Comparison of ENCODE assay signal across 8 cellular contexts in genomic region chr1:197199923-197200467, GRCh38. TPM values are rescaled to one million over a fixed set of nuclear protein-coding genes. Genes with fewer than 3 reads are reported as not detected.
DNase-seq lines count a peak whose midpoint lies in the region; ATAC-seq, FAIRE-seq and TF ChIP-seq lines count a peak whose summit lies in the region.

No MANE protein-coding gene starts in this region.

- H3K36me3 ChIP-seq in tibial nerve: no peaks in the 10 kb centered on the region

- no peak overlapping the region for H3K27ac Mint-ChIP-seq in activated CD8-positive, alpha-beta T cell treated with anti-CD3 and anti-CD28 coated beads, Interleukin-2, amount 10 ng/mL, durations not matched to agents 7 days and 5 days

- peak in 1 of 2 experiments; percentile 30; a peak in 3 of 6 replicates for ATAC-seq in A549
- no peak for ATAC-seq in activated CD8-positive, alpha-beta T cell treated with anti-CD3 and anti-CD28 coated beads, Interleukin-2, amount 10 ng/mL, durations not matched to agents 7 days and 5 days

- H3K27me3 ChIP-seq in tibial nerve: no peaks in the 10 kb centered on the region

- no peak for TF ChIP-seq POLR2A in A549 (IDR thresholded peaks at IDR 0.05; ENCODE audit: low read length)
- TF ChIP-seq POLR2A in tibial nerve (IDR thresholded peaks at IDR 0.05): no peak

- H3K4me3 Mint-ChIP-seq in activated CD8-positive, alpha-beta T cell treated with anti-CD3 and anti-CD28 coated beads, Interleukin-2, amount 10 ng/mL, durations not matched to agents 7 days and 5 days: peak overlapping the region; percentile 94

- TF ChIP-seq EP300 in A549 (IDR thresholded peaks at IDR 0.05): no peak
- no peak for TF ChIP-seq EP300 in tibial nerve (IDR thresholded peaks at IDR 0.05)

- WGBS in A549 (ENCODE audit: missing lambda C conversion rate): 42% methylated on average over 5 of the region's 5 CpGs
- WGBS in tibial nerve, 2 donors: 42 to 44% methylated on average over 5 of the region's 5 CpGs

- no peaks in the 10 kb centered on the region for H3K9me3 Mint-ChIP-seq in activated CD8-positive, alpha-beta T cell treated with anti-CD3 and anti-CD28 coated beads, Interleukin-2, amount 10 ng/mL, durations not matched to agents 7 days and 5 days (ENCODE audit: insufficient read depth)

- POLR2A ChIA-PET in A549 (lab: Yijun Ruan, JAX): no interaction called here
- POLR2A ChIA-PET in activated CD8-positive, alpha-beta T cell treated with anti-CD3 and anti-CD28 coated beads, Interleukin-2, amount 10 ng/mL, durations not matched to agents 7 days and 5 days (lab: Charles Lee): interaction anchor here (0.6 kb wide), 1 partner anchor 276 kb away, joined by 4 read pairs; no protein-coding TSS in a partner anchor

- CTCF ChIA-PET in A549 (lab: Yijun Ruan, JAX): interaction anchor here (1.3 kb wide), 1 partner anchor 20 kb away, joined by 3 read pairs; no protein-coding TSS in a partner anchor
- CTCF ChIA-PET in activated CD8-positive, alpha-beta T cell treated with anti-CD3 and anti-CD28 coated beads, Interleukin-2, amount 10 ng/mL, durations not matched to agents 7 days and 5 days (lab: Charles Lee): interaction anchor here (1.3 kb wide), 1 partner anchor 200 kb away, joined by 4 read pairs; no protein-coding TSS in a partner anchor

- H3K4me1 Mint-ChIP-seq in activated CD8-positive, alpha-beta T cell treated with anti-CD3 and anti-CD28 coated beads, Interleukin-2, amount 10 ng/mL, durations not matched to agents 7 days and 5 days (ENCODE audit: low read depth): peaks cover 46% of the 10 kb centered on the region

- H3K27ac ChIP-seq in A549: peak overlapping the region; percentile 94 to 96
- peak overlapping the region; percentile 83 to 98 (median 94) for H3K27ac ChIP-seq in tibial nerve

- DNase-seq in A549 (ENCODE audit: low read depth in 1 of 2, low spot score in 1 of 2) (peak in 1 of 2 experiments; percentile 18), GM18507 (ENCODE audit: extremely low spot score, insufficient read length, low read depth) (no peak), kidney tubule cell (ENCODE audit: low spot score) (peak; percentile 29), tibial nerve (ENCODE audit: low spot score in 2 of 2) (no peak), islet precursor cell (no peak)
- DNase-seq in activated CD8-positive, alpha-beta T cell treated with anti-CD3 and anti-CD28 coated beads, Interleukin-2, amount 10 ng/mL, durations not matched to agents 7 days and 5 days: no peak
- no peak for DNase-seq in stimulated activated CD4-positive, alpha-beta T cell treated with anti-CD3 and anti-CD28 coated beads, Interleukin-4, amount 100 ng/mL, for 1 hour
- no peak for DNase-seq in activated CD4-positive, alpha-beta T cell treated with anti-CD3 and anti-CD28 coated beads, Interleukin-2, amount 50 U/mL, for 4 hours

- TF ChIP-seq CTCF in A549 (IDR thresholded peaks at IDR 0.05) (no peak), tibial nerve (IDR thresholded peaks at IDR 0.05) (no peak)

- TF ChIP-seq RAD21 in A549 (conservative IDR thresholded peaks at IDR 0.05 in 1 of 2, IDR thresholded peaks at IDR 0.05 in 1 of 2): no peak

- FAIRE-seq in A549 (lab: Jason Lieb, UNC) (no peak), GM18507 (lab: Jason Lieb, UNC) (peak; percentile 55)

- peak overlapping the region; percentile 85 for H3K4me2 ChIP-seq in A549

- H3K9me3 ChIP-seq in A549: no peaks in the 10 kb centered on the region
- H3K9me3 ChIP-seq in tibial nerve: no peaks in the 10 kb centered on the region

- H3K4me3 ChIP-seq in A549 (peak overlapping the region; percentile 79), tibial nerve (peak overlapping the region in 3 of 4 donors; percentile 80 to 91 (median 88))

- peaks cover 31% of the 10 kb centered on the region; the same call in 2 of the 3 replicates for H3K4me1 ChIP-seq in A549
- H3K4me1 ChIP-seq in tibial nerve: peaks cover 0 to 62% (median 19%) of the 10 kb centered on the region in 4 donors

- peaks cover 16% of the 10 kb centered on the region for H3K36me3 Mint-ChIP-seq in activated CD8-positive, alpha-beta T cell treated with anti-CD3 and anti-CD28 coated beads, Interleukin-2, amount 10 ng/mL, durations not matched to agents 7 days and 5 days (ENCODE audit: low read depth)

- no peaks in the 10 kb centered on the region for H3K27me3 Mint-ChIP-seq in activated CD8-positive, alpha-beta T cell treated with anti-CD3 and anti-CD28 coated beads, Interleukin-2, amount 10 ng/mL, durations not matched to agents 7 days and 5 days (ENCODE audit: low read depth)

TF ChIP-seq in A549, 52 proteins besides CTCF, POLR2A, EP300 and RAD21:
- TF ChIP-seq HEYL (CRISPR knock-in tag; IDR thresholded peaks at IDR 0.05): no peak
- TF ChIP-seq FOSL2 (IDR thresholded peaks at IDR 0.05): no peak
- no peak for TF ChIP-seq FOSL2 (CRISPR knock-in tag; IDR thresholded peaks at IDR 0.05)
- no peak for TF ChIP-seq MAZ (IDR thresholded peaks at IDR 0.05; ENCODE audit: borderline replicate concordance, low read depth, low read length)
- TF ChIP-seq HOXB5 (CRISPR knock-in tag; IDR thresholded peaks at IDR 0.05): no peak
- no peak for TF ChIP-seq BCL3 (IDR thresholded peaks at IDR 0.05)
- no peak for TF ChIP-seq CEBPB (IDR thresholded peaks at IDR 0.05)
- no peak for TF ChIP-seq ESRRA (IDR thresholded peaks at IDR 0.05; ENCODE audit: borderline replicate concordance, low read length)
- TF ChIP-seq KDM1A (IDR thresholded peaks at IDR 0.05; ENCODE audit: low read depth): no peak
- TF ChIP-seq RNF2 (IDR thresholded peaks at IDR 0.05; ENCODE audit: borderline replicate concordance, low read depth): no peak
- no peak for TF ChIP-seq POLR2AphosphoS2 (conservative IDR thresholded peaks at IDR 0.05; ENCODE audit: low read length)
- TF ChIP-seq RFX5 (IDR thresholded peaks at IDR 0.05): no peak
- TF ChIP-seq EHF (CRISPR knock-in tag; IDR thresholded peaks at IDR 0.05): no peak
- no peak for TF ChIP-seq E2F6 (IDR thresholded peaks at IDR 0.05; ENCODE audit: borderline replicate concordance, low read depth)
- no peak for TF ChIP-seq CBX8 (IDR thresholded peaks at IDR 0.05)
- no peak for TF ChIP-seq TFCP2L1 (CRISPR knock-in tag; IDR thresholded peaks at IDR 0.05)
- no peak for TF ChIP-seq HES2 (IDR thresholded peaks at IDR 0.05)
- TF ChIP-seq CHD2 (IDR thresholded peaks at IDR 0.05; ENCODE audit: low read length, partially characterized antibody): no peak

RNA-seq across cellular contexts. Expression of gene ZBTB41, which starts 1.1 kb away (rescaled TPM):
- polyA plus RNA-seq in A549 (2011; rRNA removed) (10.1 and 12.0 TPM in 2 replicates), A549 (2017; fragmentation: RNase III; extraction: RNeasy Plus Mini Kit Qiagen cat#74134 plus additional on column Dnase treatment) (3.8 to 4.4 TPM (median 4.1 TPM) in 3 replicates)
- 0.66 and 0.69 TPM in 2 replicates for polyA plus RNA-seq in A549 (2012; cell fraction: cytosol; rRNA removed)
- polyA plus RNA-seq in A549 (2012; cell fraction: nucleus; rRNA removed): 0.66 and 0.91 TPM in 2 replicates
- 14.6 and 14.8 TPM in 2 replicates for polyA minus RNA-seq in A549 (2011; rRNA and poly(A)+ RNA removed)
- total RNA-seq in activated CD8-positive, alpha-beta T cell treated with anti-CD3 and anti-CD28 coated beads, Interleukin-2, amount 10 ng/mL, durations not matched to agents 7 days and 5 days: 1 to 10 TPM; 5.3 TPM
- 10 to 100 TPM in 3 of 4 donors, 1 to 10 TPM in 1; 9.3 to 18.1 (median 13.3) TPM for total RNA-seq in tibial nerve

RNA-seq across cellular contexts. Expression of gene ASPM, which starts 53.5 kb away (rescaled TPM):
- polyA plus RNA-seq in A549 (2011; rRNA removed) (29.0 and 35.5 TPM in 2 replicates), A549 (2017; fragmentation: RNase III; extraction: RNeasy Plus Mini Kit Qiagen cat#74134 plus additional on column Dnase treatment) (18.1 to 20.2 TPM (median 19.0 TPM) in 3 replicates)
- polyA plus RNA-seq in A549 (2012; cell fraction: cytosol; rRNA removed): 4.0 and 4.1 TPM in 2 replicates
- 6.9 and 10.9 TPM in 2 replicates for polyA plus RNA-seq in A549 (2012; cell fraction: nucleus; rRNA removed)
- polyA minus RNA-seq in A549 (2011; rRNA and poly(A)+ RNA removed): 18.6 and 20.1 TPM in 2 replicates
- total RNA-seq in activated CD8-positive, alpha-beta T cell treated with anti-CD3 and anti-CD28 coated beads, Interleukin-2, amount 10 ng/mL, durations not matched to agents 7 days and 5 days: 10 to 100 TPM; 87.5 to 87.9 TPM
- under 1 TPM in 3 of 4 donors, not detected in 1; 0.22 to 0.60 (median 0.59) TPM for total RNA-seq in tibial nerve

Comparison
In these comparisons a context has a peak if more than half of its experiments do, and no peak if none do; other contexts are left out.
1. RNA of gene ASPM, which starts 53.5 kb away (total RNA-seq): 87.5 to 87.9 TPM in activated CD8-positive, alpha-beta T cell treated with anti-CD3 and anti-CD28 coated beads, Interleukin-2, amount 10 ng/mL, durations not matched to agents 7 days and 5 days; 0.22 to 0.60 TPM in tibial nerve; every median in the first group is over 10 times any median in the second.